ENCODE assay signal across 18 cellular contexts in genomic region chr4:9433320-9433719, GRCh38. TPM values are rescaled to one million over a fixed set of nuclear protein-coding genes. Genes with fewer than 3 reads are reported as not detected.
"Had no signal": no experiment of that assay in that cellular context is flagged by ENCODE, and none has a peak within 500 bp of the region (broad histone marks: within the 10 kb centered on the region; RNA-seq: fewer than 3 reads in every experiment).

No MANE protein-coding gene starts in this region.

RNA-seq across cellular contexts. Expression of gene DEFB131A, which starts 10.9 kb away (rescaled TPM):
- total RNA-seq: natural killer cell, occipital lobe, osteoblast, ovary, prostate gland, pulmonary artery endothelial cell, right atrium auricular region, sciatic nerve, smooth muscle cell, spleen, suprapubic skin, testis, transverse colon, upper lobe of right lung, urinary bladder, uterus had no signal
- polyA plus RNA-seq: neural cell, ovary, smooth muscle cell, spleen, thymus, urinary bladder had no signal
